In genomic region chr12:34297790-34298164, GRCh38 we compare ENCODE assay signal across 22 cellular contexts.
DNase-seq lines count a peak whose midpoint lies in the region; ATAC-seq and TF ChIP-seq lines count a peak whose summit lies in the region.
"Had no signal": no experiment of that assay in that cellular context is flagged by ENCODE, and none has a peak within 500 bp of the region (broad histone marks: within the 10 kb centered on the region; RNA-seq: fewer than 3 reads in every experiment).

No MANE protein-coding gene starts in this region.

- H4K12ac ChIP-seq in trophoblast cell (ENCODE audit: low read depth, low read length): no peak overlapping the region

- H3K4me3 ChIP-seq in trophoblast cell (ENCODE audit: low read depth, low read length): no peak overlapping the region
- H3K4me3 ChIP-seq: SK-N-MC had no signal

- H3K4me1 Mint-ChIP-seq in natural killer cell treated with Interleukin-12 subunit alpha and Interleukin-12 subunit beta and Interleukin-15 and Interleukin-18, amount 100 ng/mL, for 72 hours (ENCODE audit: low read depth in 2 of 2): peaks cover 0 to 6% of the 10 kb centered on the region in 2 donors
- H3K4me1 Mint-ChIP-seq in natural killer cell (no peaks in the 10 kb centered on the region), chondrocyte (ENCODE audit: low read depth) (no peaks in the 10 kb centered on the region)
- H3K4me1 Mint-ChIP-seq: CD8-positive, alpha-beta memory T cell had no signal

- WGBS in trophoblast cell (ENCODE audit: extremely low coverage, insufficient coverage, insufficient read length): no CpG with 5 or more reads among the region's 9 CpGs

- H2BK5ac ChIP-seq in trophoblast cell (ENCODE audit: low read depth, low read length, poor library complexity): no peak overlapping the region

- no peak overlapping the region for H4K8ac ChIP-seq in trophoblast cell (ENCODE audit: low read depth, low read length)

- no peak for ATAC-seq in natural killer cell treated with Interleukin-12 subunit alpha and Interleukin-12 subunit beta and Interleukin-15 and Interleukin-18, amount 100 ng/mL, for 72 hours
- ATAC-seq in natural killer cell (no peak), GM19324 (IDR thresholded peaks at IDR 0.05; ENCODE audit: low FRiP score, unreplicated experiment) (no peak)

- no peak overlapping the region for H3K4me3 Mint-ChIP-seq in natural killer cell treated with Interleukin-12 subunit alpha and Interleukin-12 subunit beta and Interleukin-15 and Interleukin-18, amount 100 ng/mL, for 72 hours
- H3K4me3 Mint-ChIP-seq in natural killer cell (no peak overlapping the region), chondrocyte (ENCODE audit: unreplicated experiment) (no peak overlapping the region)
- H3K4me3 Mint-ChIP-seq: CD8-positive, alpha-beta memory T cell had no signal

- no peaks in the 10 kb centered on the region for H3K79me2 ChIP-seq in trophoblast cell (ENCODE audit: control insufficient read depth, insufficient read depth, low read length, poor library complexity)

- no peak overlapping the region for H2BK120ac ChIP-seq in trophoblast cell (ENCODE audit: insufficient read depth, low read length, poor library complexity)

- H3K27me3 Mint-ChIP-seq in natural killer cell treated with Interleukin-12 subunit alpha and Interleukin-12 subunit beta and Interleukin-15 and Interleukin-18, amount 100 ng/mL, for 72 hours: no peaks in the 10 kb centered on the region
- H3K27me3 Mint-ChIP-seq in natural killer cell (ENCODE audit: low read depth in 2 of 2): no peaks in the 10 kb centered on the region
- no peaks in the 10 kb centered on the region for H3K27me3 Mint-ChIP-seq in chondrocyte (ENCODE audit: low read depth)

- peak overlapping the region; percentile 16 for H3K4me2 ChIP-seq in trophoblast cell (ENCODE audit: low read length)

- no peak overlapping the region for H3K27ac ChIP-seq in trophoblast cell (ENCODE audit: low read depth, low read length)
- H3K27ac ChIP-seq: C4-2B, SK-N-MC had no signal

- H3K4ac ChIP-seq in trophoblast cell (ENCODE audit: low read depth, low read length): no peak overlapping the region

- no peak overlapping the region for H2AFZ ChIP-seq in trophoblast cell (ENCODE audit: insufficient read depth, low read length, poor library complexity)

- intact Hi-C loops in natural killer cell (cut with micrococcal nuclease): no loop called here

- no peak overlapping the region for H4K91ac ChIP-seq in trophoblast cell (ENCODE audit: low read depth, low read length)

- H3K36me3 ChIP-seq in trophoblast cell (ENCODE audit: control insufficient read depth in 1 of 2, insufficient read depth in 2 of 2, low read length in 2 of 2): no peaks in the 10 kb centered on the region

- H3K4me1 ChIP-seq in trophoblast cell (ENCODE audit: control insufficient read depth in 1 of 2, insufficient read depth in 2 of 2, low read length in 2 of 2): no peaks in the 10 kb centered on the region

- no peak overlapping the region for H3K18ac ChIP-seq in trophoblast cell (ENCODE audit: low read length)

- no peak overlapping the region for H3K9ac ChIP-seq in trophoblast cell (ENCODE audit: low read length)

- no peak overlapping the region for H2AK5ac ChIP-seq in trophoblast cell (ENCODE audit: low read length)

- no peaks in the 10 kb centered on the region for H3K79me1 ChIP-seq in trophoblast cell (ENCODE audit: low read length)

- H2BK12ac ChIP-seq in trophoblast cell (ENCODE audit: low read length): no peak overlapping the region

- H3K9me3 Mint-ChIP-seq in natural killer cell treated with Interleukin-12 subunit alpha and Interleukin-12 subunit beta and Interleukin-15 and Interleukin-18, amount 100 ng/mL, for 72 hours: peaks cover 25% of the 10 kb centered on the region
- H3K9me3 Mint-ChIP-seq in natural killer cell: peaks cover 17 to 49% of the 10 kb centered on the region in 2 donors
- peaks cover 55% of the 10 kb centered on the region for H3K9me3 Mint-ChIP-seq in chondrocyte (ENCODE audit: low read depth)

- no peak overlapping the region for H3K14ac ChIP-seq in trophoblast cell (ENCODE audit: low read length)

- TF ChIP-seq CTCF in natural killer cell (IDR thresholded peaks at IDR 0.05): no peak
- no peak for TF ChIP-seq CTCF in chondrocyte (IDR thresholded peaks at IDR 0.05)

- no peak overlapping the region for H3K27ac Mint-ChIP-seq in natural killer cell treated with Interleukin-12 subunit alpha and Interleukin-12 subunit beta and Interleukin-15 and Interleukin-18, amount 100 ng/mL, for 72 hours
- H3K27ac Mint-ChIP-seq in natural killer cell (no peak overlapping the region), chondrocyte (ENCODE audit: unreplicated experiment) (no peak overlapping the region)
- H3K27ac Mint-ChIP-seq: CD8-positive, alpha-beta memory T cell had no signal

- H3K23ac ChIP-seq in trophoblast cell (ENCODE audit: low read length): no peak overlapping the region

- H3K9me3 ChIP-seq in trophoblast cell (ENCODE audit: insufficient read depth, low read depth, low read length): peaks cover 98% of the 10 kb centered on the region

- H3K27me3 ChIP-seq in trophoblast cell (ENCODE audit: insufficient read depth, low read length): no peaks in the 10 kb centered on the region

- peak; percentile 45 for DNase-seq in natural killer cell treated with Interleukin-12 subunit alpha and Interleukin-12 subunit beta and Interleukin-15 and Interleukin-18, amount 100 ng/mL, for 72 hours (ENCODE audit: low spot score)
- no peak for DNase-seq in natural killer cell
- DNase-seq in chondrocyte (ENCODE audit: low spot score): peak; percentile 47
- DNase-seq in trophoblast cell: no peak
- DNase-seq in HUDEP-2 (lab: John Stamatoyannopoulos, UW; ENCODE audit: unreplicated experiment in 76 of 76): no peak
- DNase-seq in NCI-H1092 (lab: John Stamatoyannopoulos, UW): no peak
- DNase-seq: DMS 273 treated with DMSO at 0.1 percent for 48 hours, DMS79, EL, GF-D8, HCEC 1CT, KBM-7, NCI-H1694, NCI-H2081, NCI-H2227 treated with DMSO at 0.1 percent for 48 hours, NCI-H526 treated with DMSO at 0.1 percent for 48 hours, RPMI8226, SIG-M5 had no signal

- peaks cover 18% of the 10 kb centered on the region for H3K36me3 Mint-ChIP-seq in natural killer cell treated with Interleukin-12 subunit alpha and Interleukin-12 subunit beta and Interleukin-15 and Interleukin-18, amount 100 ng/mL, for 72 hours
- H3K36me3 Mint-ChIP-seq in natural killer cell: peaks cover 28% of the 10 kb centered on the region
- H3K36me3 Mint-ChIP-seq in chondrocyte (ENCODE audit: low read depth): peaks cover 2% of the 10 kb centered on the region
- H3K36me3 Mint-ChIP-seq: CD8-positive, alpha-beta memory T cell had no signal

Comparison
In these comparisons a context has a peak if more than half of its experiments do, and no peak if none do; other contexts are left out.
1. DNase-seq: peak in natural killer cell treated with Interleukin-12 subunit alpha and Interleukin-12 subunit beta and Interleukin-15 and Interleukin-18, amount 100 ng/mL, for 72 hours (single experiment) and chondrocyte (single experiment); none in natural killer cell (single experiment), trophoblast cell (0 of 2), HUDEP-2 (0 of 76) and NCI-H1092 (single experiment).